ENCODE assay signal across 8 cellular contexts in the genomic region with DNA sequence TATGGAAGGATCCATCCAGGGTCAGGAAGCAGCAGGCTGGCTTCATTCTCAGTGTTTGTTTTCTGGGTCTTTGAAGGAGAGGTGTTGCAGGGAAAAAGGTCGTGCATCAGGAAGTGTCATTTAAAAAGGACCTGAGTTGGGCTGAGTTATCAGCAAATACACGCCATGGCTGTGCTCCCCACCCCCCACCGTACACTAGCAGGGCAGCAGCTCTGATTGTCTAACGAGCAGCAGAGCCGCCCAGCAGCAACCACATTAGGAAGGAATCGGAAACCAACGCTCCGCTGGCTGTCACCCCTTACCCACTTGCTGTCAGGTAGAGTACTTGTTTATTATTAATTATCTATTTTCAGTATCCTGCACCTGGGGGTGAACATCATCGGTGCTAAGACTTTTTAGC.
A peak's percentile ranks its signal among the peaks of the same experiment; 100 is the strongest.
DNase-seq lines count a peak whose midpoint lies in the region; ATAC-seq lines count a peak whose summit lies in the region.

No MANE protein-coding gene starts in this region.

- no peak overlapping the region for H3K9ac ChIP-seq in HUES48 (ENCODE audit: low read depth, low read length)

- H3K27ac Mint-ChIP-seq in activated naive CD8-positive, alpha-beta T cell treated with anti-CD3 and anti-CD28 coated beads, Interleukin-2, amount 10 ng/mL, durations not matched to agents 7 days and 5 days, result peak overlapping the region; percentile 73
- H3K27ac Mint-ChIP-seq in natural killer cell treated with Interleukin-12 subunit alpha and Interleukin-12 subunit beta and Interleukin-15 and Interleukin-18, amount 100 ng/mL, for 72 hours, result peak overlapping the region; percentile 22 to 78

- peaks cover 3% of the 10 kb centered on the region for H3K36me3 Mint-ChIP-seq in activated naive CD8-positive, alpha-beta T cell treated with anti-CD3 and anti-CD28 coated beads, Interleukin-2, amount 10 ng/mL, durations not matched to agents 7 days and 5 days
- H3K36me3 Mint-ChIP-seq in natural killer cell treated with Interleukin-12 subunit alpha and Interleukin-12 subunit beta and Interleukin-15 and Interleukin-18, amount 100 ng/mL, for 72 hours, result peaks cover 5% of the 10 kb centered on the region

- no peaks in the 10 kb centered on the region for H3K36me3 ChIP-seq in HUES48 (ENCODE audit: control insufficient read depth, insufficient read depth, low read length)

- peaks cover 48% of the 10 kb centered on the region for H3K4me1 Mint-ChIP-seq in activated naive CD8-positive, alpha-beta T cell treated with anti-CD3 and anti-CD28 coated beads, Interleukin-2, amount 10 ng/mL, durations not matched to agents 7 days and 5 days
- peaks cover 28 to 46% of the 10 kb centered on the region in 2 donors for H3K4me1 Mint-ChIP-seq in natural killer cell treated with Interleukin-12 subunit alpha and Interleukin-12 subunit beta and Interleukin-15 and Interleukin-18, amount 100 ng/mL, for 72 hours (ENCODE audit: low read depth in 2 of 2)

- peak; percentile 37 for ATAC-seq in GM18498 (IDR thresholded peaks at IDR 0.05; ENCODE audit: unreplicated experiment)
- ATAC-seq in activated naive CD8-positive, alpha-beta T cell treated with anti-CD3 and anti-CD28 coated beads, Interleukin-2, amount 10 ng/mL, durations not matched to agents 7 days and 5 days (ENCODE audit: low read depth), result peak; percentile 30
- ATAC-seq in natural killer cell treated with Interleukin-12 subunit alpha and Interleukin-12 subunit beta and Interleukin-15 and Interleukin-18, amount 100 ng/mL, for 72 hours, result peak in 1 of 2 donors; percentile 34
- ATAC-seq in GM21423 (IDR thresholded peaks at IDR 0.05; ENCODE audit: unreplicated experiment), result no peak

- DNase-seq in activated naive CD8-positive, alpha-beta T cell treated with anti-CD3 and anti-CD28 coated beads, Interleukin-2, amount 10 ng/mL, durations not matched to agents 7 days and 5 days, result no peak
- no peak for DNase-seq in natural killer cell treated with Interleukin-12 subunit alpha and Interleukin-12 subunit beta and Interleukin-15 and Interleukin-18, amount 100 ng/mL, for 72 hours (ENCODE audit: low spot score)
- DNase-seq in HuH-7.5 (ENCODE audit: low spot score) (no peak), medulla oblongata (ENCODE audit: extremely low spot score) (no peak)
- DNase-seq in central memory CD4-positive, alpha-beta T cell, result no peak

- POLR2A ChIA-PET in activated naive CD8-positive, alpha-beta T cell treated with anti-CD3 and anti-CD28 coated beads, Interleukin-2, amount 10 ng/mL, durations not matched to agents 7 days and 5 days (lab: Charles Lee), result interaction anchor here (0.7 to 3.2 kb wide), 7 partner anchors 110 to 164 kb away, joined by 3 to 22 read pairs (median 4); a partner anchor contains a TSS

- H3K4me1 ChIP-seq in HUES48 (ENCODE audit: control insufficient read depth, insufficient read depth, low read length), result peaks cover 61% of the 10 kb centered on the region

- no peaks in the 10 kb centered on the region for H3K27me3 ChIP-seq in HUES48 (ENCODE audit: control insufficient read depth, insufficient read depth, low read length)

- no peak overlapping the region for H3K4me3 ChIP-seq in HUES48 (ENCODE audit: low read depth, low read length)

- H3K27me3 Mint-ChIP-seq in activated naive CD8-positive, alpha-beta T cell treated with anti-CD3 and anti-CD28 coated beads, Interleukin-2, amount 10 ng/mL, durations not matched to agents 7 days and 5 days, result peaks cover 13% of the 10 kb centered on the region
- peaks cover 26 to 34% of the 10 kb centered on the region in 2 donors for H3K27me3 Mint-ChIP-seq in natural killer cell treated with Interleukin-12 subunit alpha and Interleukin-12 subunit beta and Interleukin-15 and Interleukin-18, amount 100 ng/mL, for 72 hours

- H3K4me3 Mint-ChIP-seq in activated naive CD8-positive, alpha-beta T cell treated with anti-CD3 and anti-CD28 coated beads, Interleukin-2, amount 10 ng/mL, durations not matched to agents 7 days and 5 days, result peak overlapping the region; percentile 82
- H3K4me3 Mint-ChIP-seq in natural killer cell treated with Interleukin-12 subunit alpha and Interleukin-12 subunit beta and Interleukin-15 and Interleukin-18, amount 100 ng/mL, for 72 hours, result peak overlapping the region; percentile 83

- H3K27ac ChIP-seq in HUES48 (ENCODE audit: low read depth, low read length), result peak overlapping the region; percentile 29

- no peaks in the 10 kb centered on the region for H3K9me3 Mint-ChIP-seq in activated naive CD8-positive, alpha-beta T cell treated with anti-CD3 and anti-CD28 coated beads, Interleukin-2, amount 10 ng/mL, durations not matched to agents 7 days and 5 days
- H3K9me3 Mint-ChIP-seq in natural killer cell treated with Interleukin-12 subunit alpha and Interleukin-12 subunit beta and Interleukin-15 and Interleukin-18, amount 100 ng/mL, for 72 hours, result no peaks in the 10 kb centered on the region

- H3K9me3 ChIP-seq in HUES48 (ENCODE audit: control insufficient read depth, insufficient read depth, low read length), result no peaks in the 10 kb centered on the region
